ENCODE assay signal across 11 cellular contexts in the genomic region with DNA sequence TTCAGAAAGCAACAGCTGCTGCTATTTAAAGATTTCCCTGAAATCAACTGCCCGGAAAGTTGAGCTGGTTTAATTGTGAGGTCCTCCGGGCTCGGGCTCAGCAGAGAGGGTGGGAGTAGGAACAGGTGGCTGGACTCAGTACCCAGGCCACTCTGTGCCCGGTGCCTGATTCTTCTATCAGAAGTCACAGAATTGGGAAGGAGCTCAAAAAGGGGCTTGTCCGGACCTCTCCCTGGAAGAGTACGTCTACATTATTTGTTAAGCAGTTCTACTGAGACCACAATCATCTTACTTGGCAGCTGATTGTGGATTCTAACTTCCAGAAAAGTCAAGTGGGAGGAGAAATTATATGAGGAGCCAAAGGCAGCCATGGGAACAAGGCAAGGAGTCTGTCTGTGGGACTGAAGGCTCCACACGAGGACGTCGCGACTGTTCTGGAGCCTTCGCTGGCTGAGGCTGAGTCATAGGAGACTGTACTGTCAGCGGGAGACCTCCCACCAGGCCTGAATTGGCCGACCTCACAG.
DNase-seq lines count a peak whose midpoint lies in the region; ATAC-seq and TF ChIP-seq lines count a peak whose summit lies in the region.
"Had no signal": no experiment of that assay in that cellular context is flagged by ENCODE, and none has a peak within 500 bp of the region (broad histone marks: within the 10 kb centered on the region; RNA-seq: fewer than 3 reads in every experiment).

No MANE protein-coding gene starts in this region.

- intact Hi-C loops in CD8-positive, alpha-beta T cell (cut with DNase I, micrococcal nuclease) = no loop called here

- H3K36me3 ChIP-seq in GM23248 (ENCODE audit: low read depth) (no peaks in the 10 kb centered on the region), MM.1S (replicated peaks; ENCODE audit: insufficient read depth, low read length) (no peaks in the 10 kb centered on the region)
- no peaks in the 10 kb centered on the region for H3K36me3 ChIP-seq in CD8-positive, alpha-beta T cell (ENCODE audit: insufficient read depth, low read length)

- POLR2A ChIA-PET in CD8-positive, alpha-beta T cell (lab: Charles Lee) = no interaction called here

- H3K4me1 ChIP-seq in GM23248 (ENCODE audit: insufficient read depth) (peaks cover 28% of the 10 kb centered on the region), MM.1S (ENCODE audit: low read length) (no peaks in the 10 kb centered on the region)
- H3K4me1 ChIP-seq in CD8-positive, alpha-beta T cell (ENCODE audit: insufficient read depth, low read length) = no peaks in the 10 kb centered on the region

- H3K9me2 ChIP-seq in GM23248 (ENCODE audit: insufficient read depth) (no peaks in the 10 kb centered on the region), MM.1S (replicated peaks; ENCODE audit: insufficient read depth, low read length) (no peaks in the 10 kb centered on the region; the same call in 1 of the 2 replicates)

- no peaks in the 10 kb centered on the region for H3K9me3 Mint-ChIP-seq in CD8-positive, alpha-beta T cell
- H3K9me3 Mint-ChIP-seq: central memory CD8-positive, alpha-beta T cell had no signal

- no peaks in the 10 kb centered on the region for H3K4me1 Mint-ChIP-seq in CD8-positive, alpha-beta T cell (ENCODE audit: low read depth)
- H3K4me1 Mint-ChIP-seq: central memory CD8-positive, alpha-beta T cell had no signal

- CTCF ChIA-PET in CD8-positive, alpha-beta T cell (lab: Charles Lee) = no interaction called here

- peak overlapping the region; percentile 95 for H3K27ac ChIP-seq in GM23248
- H3K27ac ChIP-seq in skin epidermis = peak overlapping the region in 19 of 21 experiments; percentile 11 to 84 (median 57)
- no peak overlapping the region for H3K27ac ChIP-seq in CD8-positive, alpha-beta T cell (ENCODE audit: low read depth, low read length)
- no peak overlapping the region for H3K27ac ChIP-seq in MM.1S (ENCODE audit: low read length)
- H3K27ac ChIP-seq: SK-N-MC had no signal

- WGBS in GM23248 (ENCODE audit: low coverage in 1 of 2, low lambda C conversion rate in 2 of 2, missing lambda C conversion rate in 2 of 2), 2 experiments = 3 to 6% methylated on average over 13 of the region's 13 CpGs

- H3K27ac Mint-ChIP-seq in CD8-positive, alpha-beta T cell = no peak overlapping the region

- no peaks in the 10 kb centered on the region for H3K36me3 Mint-ChIP-seq in CD8-positive, alpha-beta T cell

- H3K79me2 ChIP-seq in GM23248 (ENCODE audit: insufficient read depth) (no peaks in the 10 kb centered on the region), MM.1S (ENCODE audit: low read length) (no peaks in the 10 kb centered on the region)

- no peaks in the 10 kb centered on the region for H4K20me1 ChIP-seq in GM23248 (ENCODE audit: insufficient read depth)
- H4K20me1 ChIP-seq in MM.1S (ENCODE audit: insufficient read depth, low read length) = no peaks in the 10 kb centered on the region

- H3K9ac ChIP-seq in GM23248 = peak overlapping the region; percentile 78
- H3K9ac ChIP-seq in MM.1S (ENCODE audit: low read length) = no peak overlapping the region

- peak overlapping the region; percentile 75 for H2AFZ ChIP-seq in GM23248
- no peak overlapping the region for H2AFZ ChIP-seq in MM.1S (ENCODE audit: low read length)

- ATAC-seq in CD8-positive, alpha-beta T cell = no peak

- H3F3A ChIP-seq in GM23248 (ENCODE audit: insufficient read depth) (peaks cover 24% of the 10 kb centered on the region), MM.1S (ENCODE audit: insufficient read depth, low read length) (no peaks in the 10 kb centered on the region)

- no peak for TF ChIP-seq CTCF in cardiac fibroblast (IDR thresholded peaks at IDR 0.05; ENCODE audit: low read depth, low read length)
- TF ChIP-seq CTCF in CD8-positive, alpha-beta T cell (IDR thresholded peaks at IDR 0.05) = no peak
- TF ChIP-seq CTCF in MM.1S (IDR thresholded peaks at IDR 0.05; ENCODE audit: low read length) = no peak

- DNase-seq in GM23248 = peak; percentile 95
- DNase-seq in cardiac fibroblast (ENCODE audit: low read depth in 2 of 2) = peak; percentile 79 to 93
- peak; percentile 39 for DNase-seq in kidney tubule cell (ENCODE audit: low spot score)
- no peak for DNase-seq in CD8-positive, alpha-beta T cell
- DNase-seq in T-helper 9 cell = no peak
- no peak for DNase-seq in MM.1S
- DNase-seq in NCI-H1694 (lab: John Stamatoyannopoulos, UW) = no peak
- DNase-seq: stimulated activated CD4-positive, alpha-beta T cell treated with anti-CD3 and anti-CD28 coated beads, Interleukin-2, amount 100 ng/mL, for 48 hours had no signal

- H3K9me3 ChIP-seq in GM23248 (ENCODE audit: low read depth) = no peaks in the 10 kb centered on the region
- H3K9me3 ChIP-seq in CD8-positive, alpha-beta T cell (ENCODE audit: low read length) = no peaks in the 10 kb centered on the region
- no peaks in the 10 kb centered on the region for H3K9me3 ChIP-seq in MM.1S (replicated peaks; ENCODE audit: insufficient read depth, low read length)

- in situ Hi-C loops in GM23248 (cut with MboI) = no loop called here

- H3K27me3 ChIP-seq in GM23248 (replicated peaks; ENCODE audit: insufficient read depth) (no peaks in the 10 kb centered on the region), MM.1S (replicated peaks; ENCODE audit: insufficient read depth, low read length) (no peaks in the 10 kb centered on the region)
- H3K27me3 ChIP-seq in CD8-positive, alpha-beta T cell (ENCODE audit: insufficient read depth, low read length) = no peaks in the 10 kb centered on the region

- H3K4me2 ChIP-seq in GM23248 (ENCODE audit: unreplicated experiment) (peak overlapping the region; percentile 71), MM.1S (ENCODE audit: low read depth, low read length) (no peak overlapping the region)

- peak overlapping the region; percentile 57 for H3K4me3 ChIP-seq in GM23248
- no peak overlapping the region for H3K4me3 ChIP-seq in cardiac fibroblast (replicated peaks in 1 of 2; ENCODE audit: low read depth in 2 of 2, low read length in 2 of 2)
- no peak overlapping the region for H3K4me3 ChIP-seq in skin epidermis
- no peak overlapping the region for H3K4me3 ChIP-seq in CD8-positive, alpha-beta T cell (ENCODE audit: low read depth, low read length)
- no peak overlapping the region for H3K4me3 ChIP-seq in MM.1S (ENCODE audit: low read length)
- H3K4me3 ChIP-seq: SK-N-MC had no signal

- H3K27me3 Mint-ChIP-seq in CD8-positive, alpha-beta T cell (ENCODE audit: low read depth) = peaks cover 12% of the 10 kb centered on the region

- no peak overlapping the region for H3K4me3 Mint-ChIP-seq in CD8-positive, alpha-beta T cell
- H3K4me3 Mint-ChIP-seq: central memory CD8-positive, alpha-beta T cell had no signal

Comparison
In these comparisons a context has a peak if more than half of its experiments do, and no peak if none do; other contexts are left out.
1. DNase-seq: peak in GM23248 (single experiment), cardiac fibroblast (2 of 2) and kidney tubule cell (single experiment); none in CD8-positive, alpha-beta T cell (0 of 7), T-helper 9 cell (single experiment), MM.1S (single experiment) and NCI-H1694 (single experiment).
2. H3K27ac ChIP-seq: peak in GM23248 (single experiment) and skin epidermis (19 of 21); none in CD8-positive, alpha-beta T cell (single experiment) and MM.1S (single experiment).